ENCODE assay signal across 1 cellular context in the genomic region with DNA sequence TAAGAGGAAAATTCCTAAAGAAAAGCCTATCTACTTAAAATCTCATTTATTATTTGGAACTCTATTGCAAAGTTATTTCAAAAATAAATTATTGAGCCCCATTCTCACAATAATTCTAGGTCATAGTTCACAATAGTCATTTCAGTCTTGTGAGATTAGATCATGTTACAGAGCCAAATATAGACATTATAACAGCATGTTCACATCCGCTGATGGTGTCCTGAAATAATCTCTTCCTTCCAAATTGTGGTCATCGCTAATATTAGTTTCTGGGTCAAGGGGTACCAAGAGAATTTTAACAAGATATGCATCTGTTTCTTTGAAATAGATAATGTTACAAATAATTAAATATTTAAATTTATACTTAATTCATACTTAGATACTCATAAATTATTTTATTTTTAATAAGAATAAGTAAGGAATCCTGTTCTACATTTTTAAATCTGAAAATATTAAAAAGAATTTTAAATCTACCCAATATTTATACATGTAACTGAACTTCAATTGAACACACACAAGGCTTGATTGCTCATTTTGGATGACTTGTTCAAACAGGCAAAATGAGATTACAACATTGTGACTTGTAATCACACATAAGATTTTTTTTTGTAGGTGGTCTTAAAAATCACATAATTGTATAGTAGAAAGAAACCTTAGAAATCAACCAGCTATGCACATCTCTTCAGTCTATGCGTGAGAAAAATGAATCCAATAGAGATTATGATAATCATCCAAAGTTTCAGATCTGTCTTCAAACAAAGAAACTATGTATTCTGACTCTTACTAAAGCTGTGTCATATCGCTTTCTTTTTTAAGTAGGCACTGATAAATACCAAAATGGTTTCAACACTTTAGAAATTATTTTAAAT.
TF ChIP-seq lines count a peak whose summit lies in the region.

No MANE protein-coding gene starts in this region.

TF ChIP-seq in HCT116, 20 proteins besides CTCF, POLR2A, EP300 and RAD21 (continued from another document):
- TF ChIP-seq, protein P1, sequence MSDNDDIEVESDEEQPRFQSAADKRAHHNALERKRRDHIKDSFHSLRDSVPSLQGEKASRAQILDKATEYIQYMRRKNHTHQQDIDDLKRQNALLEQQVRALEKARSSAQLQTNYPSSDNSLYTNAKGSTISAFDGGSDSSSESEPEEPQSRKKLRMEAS (IDR thresholded peaks at IDR 0.05): no peak
- TF ChIP-seq FOSL1 (IDR thresholded peaks at IDR 0.05; ENCODE audit: low read depth): no peak
- TF ChIP-seq, protein P2, sequence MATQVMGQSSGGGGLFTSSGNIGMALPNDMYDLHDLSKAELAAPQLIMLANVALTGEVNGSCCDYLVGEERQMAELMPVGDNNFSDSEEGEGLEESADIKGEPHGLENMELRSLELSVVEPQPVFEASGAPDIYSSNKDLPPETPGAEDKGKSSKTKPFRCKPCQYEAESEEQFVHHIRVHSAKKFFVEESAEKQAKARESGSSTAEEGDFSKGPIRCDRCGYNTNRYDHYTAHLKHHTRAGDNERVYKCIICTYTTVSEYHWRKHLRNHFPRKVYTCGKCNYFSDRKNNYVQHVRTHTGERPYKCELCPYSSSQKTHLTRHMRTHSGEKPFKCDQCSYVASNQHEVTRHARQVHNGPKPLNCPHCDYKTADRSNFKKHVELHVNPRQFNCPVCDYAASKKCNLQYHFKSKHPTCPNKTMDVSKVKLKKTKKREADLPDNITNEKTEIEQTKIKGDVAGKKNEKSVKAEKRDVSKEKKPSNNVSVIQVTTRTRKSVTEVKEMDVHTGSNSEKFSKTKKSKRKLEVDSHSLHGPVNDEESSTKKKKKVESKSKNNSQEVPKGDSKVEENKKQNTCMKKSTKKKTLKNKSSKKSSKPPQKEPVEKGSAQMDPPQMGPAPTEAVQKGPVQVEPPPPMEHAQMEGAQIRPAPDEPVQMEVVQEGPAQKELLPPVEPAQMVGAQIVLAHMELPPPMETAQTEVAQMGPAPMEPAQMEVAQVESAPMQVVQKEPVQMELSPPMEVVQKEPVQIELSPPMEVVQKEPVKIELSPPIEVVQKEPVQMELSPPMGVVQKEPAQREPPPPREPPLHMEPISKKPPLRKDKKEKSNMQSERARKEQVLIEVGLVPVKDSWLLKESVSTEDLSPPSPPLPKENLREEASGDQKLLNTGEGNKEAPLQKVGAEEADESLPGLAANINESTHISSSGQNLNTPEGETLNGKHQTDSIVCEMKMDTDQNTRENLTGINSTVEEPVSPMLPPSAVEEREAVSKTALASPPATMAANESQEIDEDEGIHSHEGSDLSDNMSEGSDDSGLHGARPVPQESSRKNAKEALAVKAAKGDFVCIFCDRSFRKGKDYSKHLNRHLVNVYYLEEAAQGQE (IDR thresholded peaks at IDR 0.05; ENCODE audit: low read depth): no peak
- TF ChIP-seq JUND (IDR thresholded peaks at IDR 0.05): no peak
- no peak for TF ChIP-seq SP1 (IDR thresholded peaks at IDR 0.05; ENCODE audit: low read depth)
- TF ChIP-seq, protein P3, sequence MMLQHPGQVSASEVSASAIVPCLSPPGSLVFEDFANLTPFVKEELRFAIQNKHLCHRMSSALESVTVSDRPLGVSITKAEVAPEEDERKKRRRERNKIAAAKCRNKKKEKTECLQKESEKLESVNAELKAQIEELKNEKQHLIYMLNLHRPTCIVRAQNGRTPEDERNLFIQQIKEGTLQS (IDR thresholded peaks at IDR 0.05): no peak
